Comparison of ENCODE assay signal across 11 cellular contexts in genomic region chr5:118253401-118254061, GRCh38.
"Had no signal": no experiment of that assay in that cellular context is flagged by ENCODE, and none has a peak within 500 bp of the region (broad histone marks: within the 10 kb centered on the region; RNA-seq: fewer than 3 reads in every experiment).

No MANE protein-coding gene starts in this region.

- H3K4me3 ChIP-seq: uterus had no signal

- DNase-seq: activated B cell treated with CpG ODN at 0.5 μM for 24 hours; activated CD4-positive, alpha-beta T cell treated with anti-CD3 and anti-CD28 coated beads, Interleukin-2, amount 10 ng/mL, durations not matched to agents 24 days and 14 days; activated CD8-positive, alpha-beta memory T cell treated with anti-CD3 and anti-CD28 coated beads for 24 hours; activated naive CD4-positive, alpha-beta T cell treated with anti-CD3 and anti-CD28 coated beads for 36 hours; cortex of kidney; effector CD8-positive, alpha-beta T cell; left colon; mammary epithelial cell; stimulated activated CD4-positive, alpha-beta T cell treated with anti-CD3 and anti-CD28 coated beads, Interleukin-4, amount 100 ng/mL, for 4 hours; stimulated activated naive CD8-positive, alpha-beta T cell treated with anti-CD3 and anti-CD28 coated beads, Interleukin-15, amount 100 ng/mL, for 72 hours; uterus had no signal
